Comparison of ENCODE assay signal across 1 cellular context in the genomic region with DNA sequence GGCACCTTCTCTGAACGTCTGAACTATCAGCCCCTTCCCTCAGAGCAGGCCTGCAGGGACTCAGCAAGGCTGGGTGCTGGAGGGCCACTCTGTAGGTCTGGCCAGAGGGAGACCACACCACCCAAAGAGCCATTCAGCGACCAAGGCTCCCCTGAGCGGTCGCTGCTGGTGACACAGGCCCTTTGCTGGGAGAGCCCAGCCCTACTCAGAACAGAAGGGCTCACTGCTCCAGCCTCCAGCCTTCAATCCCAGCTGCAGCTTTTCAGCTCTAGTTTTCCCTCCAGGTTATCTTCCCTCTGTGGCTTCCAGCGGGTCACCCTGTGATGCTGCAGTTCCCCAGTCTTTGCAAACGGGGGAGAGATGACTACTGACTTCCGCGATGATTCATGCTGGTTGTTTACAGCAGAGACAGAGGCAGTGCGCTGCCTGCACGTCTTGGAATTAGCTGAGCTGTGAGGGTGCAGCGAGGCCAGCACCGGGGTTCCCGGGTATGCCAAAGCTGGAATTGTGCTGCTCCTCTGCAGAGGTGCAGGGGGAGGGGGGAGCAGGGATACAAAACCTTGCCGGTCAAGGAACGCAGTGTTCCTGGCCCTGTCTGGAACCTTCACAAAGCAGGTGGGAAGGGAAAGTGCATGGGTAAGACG.
TF ChIP-seq lines count a peak whose summit lies in the region.

No MANE protein-coding gene starts in this region.

TF ChIP-seq in IMR-90, 13 proteins besides CTCF, POLR2A, EP300 and RAD21:
- TF ChIP-seq MAZ (IDR thresholded peaks at IDR 0.05; ENCODE audit: borderline replicate concordance, low read depth, low read length) (peak; percentile 60; the same call in 1 of the 2 replicates), NFE2L2 (IDR thresholded peaks at IDR 0.05; ENCODE audit: low read depth, low read length) (peak; percentile 77; the same call in 1 of the 2 replicates), MAFK (IDR thresholded peaks at IDR 0.05; ENCODE audit: low read depth, low read length) (peak; percentile 65; the same call in 1 of the 2 replicates), SMC3 (IDR thresholded peaks at IDR 0.05; ENCODE audit: low read depth, low read length) (peak; percentile 16; the same call in 1 of the 2 replicates), CEBPB (IDR thresholded peaks at IDR 0.05; ENCODE audit: low read depth, low read length) (peak; percentile 51; the same call in 1 of the 2 replicates), BHLHE40 (IDR thresholded peaks at IDR 0.05; ENCODE audit: low read depth, low read length) (peak; percentile 85), CHD1 (IDR thresholded peaks at IDR 0.05; ENCODE audit: low read depth, low read length) (0 out of 2 replicates have a peak, but pooled peaks have one; percentile 85), RCOR1 (IDR thresholded peaks at IDR 0.05; ENCODE audit: insufficient replicate concordance, low read length) (peak; percentile 95), MXI1 (IDR thresholded peaks at IDR 0.05; ENCODE audit: borderline replicate concordance, low read depth, low read length) (peak; percentile 57; the same call in 1 of the 2 replicates), RFX5 (IDR thresholded peaks at IDR 0.05; ENCODE audit: low read depth, low read length) (no peak), FOS (IDR thresholded peaks at IDR 0.05; ENCODE audit: low read depth, low read length) (peak; percentile 98)
- TF ChIP-seq, protein P1, sequence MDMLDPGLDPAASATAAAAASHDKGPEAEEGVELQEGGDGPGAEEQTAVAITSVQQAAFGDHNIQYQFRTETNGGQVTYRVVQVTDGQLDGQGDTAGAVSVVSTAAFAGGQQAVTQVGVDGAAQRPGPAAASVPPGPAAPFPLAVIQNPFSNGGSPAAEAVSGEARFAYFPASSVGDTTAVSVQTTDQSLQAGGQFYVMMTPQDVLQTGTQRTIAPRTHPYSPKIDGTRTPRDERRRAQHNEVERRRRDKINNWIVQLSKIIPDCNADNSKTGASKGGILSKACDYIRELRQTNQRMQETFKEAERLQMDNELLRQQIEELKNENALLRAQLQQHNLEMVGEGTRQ (IDR thresholded peaks at IDR 0.05; ENCODE audit: low read depth, low read length) = no peak
- TF ChIP-seq, protein P2, sequence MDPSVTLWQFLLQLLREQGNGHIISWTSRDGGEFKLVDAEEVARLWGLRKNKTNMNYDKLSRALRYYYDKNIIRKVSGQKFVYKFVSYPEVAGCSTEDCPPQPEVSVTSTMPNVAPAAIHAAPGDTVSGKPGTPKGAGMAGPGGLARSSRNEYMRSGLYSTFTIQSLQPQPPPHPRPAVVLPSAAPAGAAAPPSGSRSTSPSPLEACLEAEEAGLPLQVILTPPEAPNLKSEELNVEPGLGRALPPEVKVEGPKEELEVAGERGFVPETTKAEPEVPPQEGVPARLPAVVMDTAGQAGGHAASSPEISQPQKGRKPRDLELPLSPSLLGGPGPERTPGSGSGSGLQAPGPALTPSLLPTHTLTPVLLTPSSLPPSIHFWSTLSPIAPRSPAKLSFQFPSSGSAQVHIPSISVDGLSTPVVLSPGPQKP (IDR thresholded peaks at IDR 0.05; ENCODE audit: borderline replicate concordance, low read depth, low read length) = no peak
